Comparison of ENCODE assay signal across 21 cellular contexts in the genomic region with DNA sequence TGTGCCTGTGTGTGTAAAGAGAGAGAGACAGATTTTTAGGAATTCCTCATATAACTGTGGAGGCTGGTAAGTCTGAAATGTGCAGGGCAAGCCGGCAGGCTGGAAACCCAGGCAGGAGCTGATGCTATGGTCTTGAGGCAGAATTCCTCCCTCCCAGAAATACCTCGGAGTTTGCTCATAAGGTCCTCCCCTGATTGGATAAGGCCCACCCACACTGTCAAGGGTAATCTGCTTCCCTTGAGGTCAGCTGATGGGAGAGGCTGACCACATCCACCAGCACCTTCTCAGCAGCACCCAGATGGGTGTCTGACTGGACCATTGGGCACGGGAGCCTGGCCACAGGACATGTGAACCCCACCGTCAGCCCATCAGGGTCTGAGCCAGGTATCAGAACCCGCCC. TPM values are rescaled to one million over a fixed set of nuclear protein-coding genes. Genes with fewer than 3 reads are reported as not detected.
DNase-seq lines count a peak whose midpoint lies in the region; ATAC-seq and TF ChIP-seq lines count a peak whose summit lies in the region.
"Had no signal": no experiment of that assay in that cellular context is flagged by ENCODE, and none has a peak within 500 bp of the region (broad histone marks: within the 10 kb centered on the region; RNA-seq: fewer than 3 reads in every experiment).

No MANE protein-coding gene starts in this region.

- no peak overlapping the region for H3K27ac ChIP-seq in left ventricle myocardium inferior (replicated peaks)
- H3K27ac ChIP-seq in brain microvascular endothelial cell: no peak overlapping the region
- H3K27ac ChIP-seq: 22Rv1, C4-2B, GM23248, HL-60, SK-N-MC had no signal

- ATAC-seq in HG02885 (IDR thresholded peaks at IDR 0.05; ENCODE audit: poor library complexity, unreplicated experiment) (no peak), HG03108 (IDR thresholded peaks at IDR 0.05; ENCODE audit: unreplicated experiment) (no peak), HG03571 (IDR thresholded peaks at IDR 0.05; ENCODE audit: unreplicated experiment) (no peak)
- ATAC-seq: PC-3 had no signal

- intact Hi-C loops in cardiac septum (cut with DNase I): no loop called here
- intact Hi-C loops in left ventricle myocardium inferior (cut with micrococcal nuclease): loop anchor here (5.0 kb wide), 1 partner anchor 713 kb away; no protein-coding TSS in a partner anchor

- H3K9me3 ChIP-seq in left ventricle myocardium inferior (replicated peaks): no peaks in the 10 kb centered on the region

- in situ Hi-C loops in brain microvascular endothelial cell (cut with HindIII; ENCODE audit: low pct_ligation_motif_present, low sequenced_read_pairs): loop anchor here (25.0 kb wide), 1 partner anchor 713 kb away; a partner anchor contains a TSS

- H3K4me1 ChIP-seq in left ventricle myocardium inferior: peaks cover 4% of the 10 kb centered on the region

- no peak overlapping the region for H3K4me3 Mint-ChIP-seq in nephron

- H3K4me1 Mint-ChIP-seq in nephron: peaks cover 30% of the 10 kb centered on the region

- peaks cover 6% of the 10 kb centered on the region for H3K36me3 Mint-ChIP-seq in nephron (ENCODE audit: low read depth)

- H3K9me3 Mint-ChIP-seq in nephron: no peaks in the 10 kb centered on the region

- peak overlapping the region in 2 of 3 experiments; percentile 23 to 65 for H3K27ac Mint-ChIP-seq in nephron

- peaks cover 38% of the 10 kb centered on the region for H3K27me3 Mint-ChIP-seq in nephron (ENCODE audit: low read depth)

- DNase-seq in cardiac septum (ENCODE audit: low spot score) (peak; percentile 41), left ventricle myocardium inferior (no peak), brain microvascular endothelial cell (peak; percentile 13), NCI-H446 (lab: John Stamatoyannopoulos, UW) (no peak)
- DNase-seq: COR-L47, DMS53, GDM1, GM23248, KG1, NCI-H1092 treated with DMSO at 0.1 percent for 48 hours, NCI-H1694, NCI-H2107, PC-3 had no signal

- H3K4me3 ChIP-seq in left ventricle myocardium inferior (no peak overlapping the region), brain microvascular endothelial cell (ENCODE audit: low read depth, low read length) (no peak overlapping the region)
- H3K4me3 ChIP-seq: GM23248, SK-N-MC had no signal

- TF ChIP-seq CTCF in left ventricle myocardium inferior (IDR thresholded peaks at IDR 0.05; ENCODE audit: borderline replicate concordance) (no peak), brain microvascular endothelial cell (IDR thresholded peaks at IDR 0.05; ENCODE audit: low read depth, low read length, missing control alignments) (no peak), nephron (IDR thresholded peaks at IDR 0.05; ENCODE audit: unreplicated experiment in 3 of 3) (no peak)

- H3K27me3 ChIP-seq in left ventricle myocardium inferior (ENCODE audit: low read depth) (peaks cover 49% of the 10 kb centered on the region), brain microvascular endothelial cell (replicated peaks) (no peaks in the 10 kb centered on the region)

- H3K36me3 ChIP-seq in left ventricle myocardium inferior (no peaks in the 10 kb centered on the region), brain microvascular endothelial cell (replicated peaks) (no peaks in the 10 kb centered on the region)

RNA-seq across cellular contexts. Expression of a gene that starts 42.4 kb away (rescaled TPM):
- 3.2 TPM for total RNA-seq in cardiac septum
- 3.2 TPM for total RNA-seq in left ventricle myocardium inferior

Comparison
In these comparisons a context has a peak if more than half of its experiments do, and no peak if none do; other contexts are left out.
1. DNase-seq: peak in cardiac septum (single experiment) and brain microvascular endothelial cell (single experiment); none in left ventricle myocardium inferior (single experiment) and NCI-H446 (0 of 2).